ENCODE assay signal across 2 cellular contexts in genomic region chr3:9906480-9906879, GRCh38.
A peak's percentile ranks its signal among the peaks of the same experiment; 100 is the strongest.
TF ChIP-seq lines count a peak whose summit lies in the region.

No MANE protein-coding gene starts in this region.

TF ChIP-seq in IMR-90, 13 proteins besides CTCF, POLR2A, EP300 and RAD21:
- no peak for TF ChIP-seq RFX5 (IDR thresholded peaks at IDR 0.05; ENCODE audit: low read depth, low read length)
- no peak for TF ChIP-seq NFE2L2 (IDR thresholded peaks at IDR 0.05; ENCODE audit: low read depth, low read length)
- TF ChIP-seq BHLHE40 (IDR thresholded peaks at IDR 0.05; ENCODE audit: low read depth, low read length): no peak
- no peak for TF ChIP-seq RCOR1 (IDR thresholded peaks at IDR 0.05; ENCODE audit: insufficient replicate concordance, low read length)
- no peak for TF ChIP-seq MXI1 (IDR thresholded peaks at IDR 0.05; ENCODE audit: borderline replicate concordance, low read depth, low read length)
- no peak for TF ChIP-seq ELK1 (IDR thresholded peaks at IDR 0.05; ENCODE audit: borderline replicate concordance, low read depth, low read length)
- no peak for TF ChIP-seq MAFK (IDR thresholded peaks at IDR 0.05; ENCODE audit: low read depth, low read length)
- TF ChIP-seq SMC3 (IDR thresholded peaks at IDR 0.05; ENCODE audit: low read depth, low read length): no peak
- TF ChIP-seq CEBPB (IDR thresholded peaks at IDR 0.05; ENCODE audit: low read depth, low read length): no peak
- no peak for TF ChIP-seq USF2 (IDR thresholded peaks at IDR 0.05; ENCODE audit: low read depth, low read length)
TF ChIP-seq in IMR-90: peak in this region for 0.

TF ChIP-seq in K562, 482 proteins besides CTCF, POLR2A, EP300 and RAD21:
- no peak for TF ChIP-seq FOSL1 (tag; conservative IDR thresholded peaks at IDR 0.05)
- peak; percentile 83 for TF ChIP-seq NFIC (IDR thresholded peaks at IDR 0.05)
- no peak for TF ChIP-seq JUN (IDR thresholded peaks at IDR 0.05; ENCODE audit: borderline replicate concordance, low read depth, low read length)
- TF ChIP-seq JUN (CRISPR knock-in tag; IDR thresholded peaks at IDR 0.05; ENCODE audit: borderline replicate concordance): no peak
- TF ChIP-seq ARNT (IDR thresholded peaks at IDR 0.05): no peak
- TF ChIP-seq BDP1 (IDR thresholded peaks at IDR 0.05; ENCODE audit: insufficient read depth, insufficient read length): no peak
- TF ChIP-seq GATAD2A (IDR thresholded peaks at IDR 0.05): no peak
